ENCODE assay signal across 20 cellular contexts in genomic region chr1:152580433-152580832, GRCh38. TPM values are rescaled to one million over a fixed set of nuclear protein-coding genes. Genes with fewer than 3 reads are reported as not detected.
A peak's percentile ranks its signal among the peaks of the same experiment; 100 is the strongest.
DNase-seq lines count a peak whose midpoint lies in the region; ATAC-seq and TF ChIP-seq lines count a peak whose summit lies in the region.
"Had no signal": no experiment of that assay in that cellular context is flagged by ENCODE, and none has a peak within 500 bp of the region (broad histone marks: within the 10 kb centered on the region; RNA-seq: fewer than 3 reads in every experiment).

Gene LCE3D (minus strand): TSS chr1:152580516. CDS start chr1:152579936, 580 bp downstream.

- H3K79me2 ChIP-seq in GM23248 (ENCODE audit: insufficient read depth), result no peaks in the 10 kb centered on the region

- H3K4me2 ChIP-seq in GM23248 (ENCODE audit: unreplicated experiment), result no peak within 1 kb of the TSS
- H3K4me2 ChIP-seq: BLaER1 treated with 17β-estradiol and CSF1 and Interleukin-3, amounts not matched to agents 10 nM and 100 nM had no signal

- H3K27me3 ChIP-seq in GM23248 (replicated peaks; ENCODE audit: insufficient read depth) (0 out of 2 replicates have a peak, but pooled peaks cover 4% of the 10 kb centered on the region), upper lobe of right lung (no peaks in the 10 kb centered on the region)
- H3K27me3 ChIP-seq: BLaER1 treated with 17β-estradiol and CSF1 and Interleukin-3, amounts not matched to agents 10 nM and 100 nM; MG63 had no signal

- TF ChIP-seq CTCF in RWPE1 (conservative IDR thresholded peaks at IDR 0.05; ENCODE audit: low read depth) (no peak), upper lobe of right lung (IDR thresholded peaks at IDR 0.05) (no peak)

- H3K27ac ChIP-seq in GM23248 (no peak within 1 kb of the TSS), RWPE1 (peak within 1 kb of the TSS; percentile 45; the same call in 1 of the 2 replicates), upper lobe of right lung (no peak within 1 kb of the TSS)
- H3K27ac ChIP-seq: BLaER1 treated with 17β-estradiol and CSF1 and Interleukin-3, amounts not matched to agents 10 nM and 100 nM; HL-60 had no signal

- ATAC-seq in esophagus mucosa, result peak; percentile 88
- peak; percentile 19 for ATAC-seq in upper lobe of right lung
- ATAC-seq in GM19328 (IDR thresholded peaks at IDR 0.05; ENCODE audit: unreplicated experiment), result no peak
- ATAC-seq: CD8-positive, alpha-beta T cell had no signal

- intact Hi-C loops in upper lobe of right lung (cut with DNase I), result no loop called here

- H3K9ac ChIP-seq in GM23248, result no peak within 1 kb of the TSS
- H3K9ac ChIP-seq: BLaER1 treated with 17β-estradiol and CSF1 and Interleukin-3, amounts not matched to agents 10 nM and 100 nM had no signal

- H3K9me2 ChIP-seq in GM23248 (ENCODE audit: insufficient read depth), result no peaks in the 10 kb centered on the region

- 22 to 24% methylated on average over 4 of the region's 4 CpGs for WGBS in GM23248 (ENCODE audit: low coverage in 1 of 2, low lambda C conversion rate in 2 of 2, missing lambda C conversion rate in 2 of 2), 2 experiments

- peaks cover 9% of the 10 kb centered on the region for H3K4me1 ChIP-seq in GM23248 (ENCODE audit: insufficient read depth)
- H3K4me1 ChIP-seq in upper lobe of right lung, result no peaks in the 10 kb centered on the region
- H3K4me1 ChIP-seq: BLaER1 treated with 17β-estradiol and CSF1 and Interleukin-3, amounts not matched to agents 10 nM and 100 nM; HAP-1 had no signal

- no peaks in the 10 kb centered on the region for H3K9me3 ChIP-seq in GM23248 (ENCODE audit: low read depth)
- H3K9me3 ChIP-seq in upper lobe of right lung, result no peaks in the 10 kb centered on the region
- H3K9me3 ChIP-seq: BLaER1 treated with 17β-estradiol and CSF1 and Interleukin-3, amounts not matched to agents 10 nM and 100 nM; HAP-1; MG63 had no signal

- no peaks in the 10 kb centered on the region for H4K20me1 ChIP-seq in GM23248 (ENCODE audit: insufficient read depth)
- H4K20me1 ChIP-seq: BLaER1 treated with 17β-estradiol and CSF1 and Interleukin-3, amounts not matched to agents 10 nM and 100 nM had no signal

- POLR2A ChIA-PET in RWPE1 (lab: Yijun Ruan, JAX; ENCODE audit: low non-redundant PET), result no interaction called here

- H2AFZ ChIP-seq in GM23248, result no peak within 1 kb of the TSS

- DNase-seq in GM23248 (peak; percentile 27), RWPE1 (ENCODE audit: low spot score) (no peak), upper lobe of right lung (no peak), AG08396 (ENCODE audit: low spot score) (no peak), NCI-H2196 (lab: John Stamatoyannopoulos, UW; ENCODE audit: unreplicated experiment) (no peak)
- DNase-seq: CD8-positive, alpha-beta T cell; DMS79; MG63; NCI-H1048; NCI-H1436; NCI-H2029 treated with DMSO at 0.1 percent for 48 hours; NCI-H2171; NCI-H446; SHP77 treated with DMSO at 0.1 percent for 48 hours had no signal

- H3F3A ChIP-seq in GM23248 (ENCODE audit: insufficient read depth), result no peaks in the 10 kb centered on the region

- H3K4me3 ChIP-seq in GM23248 (no peak within 1 kb of the TSS), upper lobe of right lung (no peak within 1 kb of the TSS)
- H3K4me3 ChIP-seq: BLaER1 treated with 17β-estradiol and CSF1 and Interleukin-3, amounts not matched to agents 10 nM and 100 nM; HAP-1; MG63 had no signal

- CTCF ChIA-PET in RWPE1 (lab: Yijun Ruan, JAX), result no interaction called here

- H3K36me3 ChIP-seq in GM23248 (ENCODE audit: low read depth) (no peaks in the 10 kb centered on the region), upper lobe of right lung (no peaks in the 10 kb centered on the region)
- H3K36me3 ChIP-seq: BLaER1 treated with 17β-estradiol and CSF1 and Interleukin-3, amounts not matched to agents 10 nM and 100 nM; HAP-1; MG63 had no signal

- in situ Hi-C loops in GM23248 (cut with MboI), result no loop called here

RNA-seq across cellular contexts. Expression of gene LCE3D, which starts in this region (rescaled TPM):
- total RNA-seq in GM23248 (2014; rRNA removed; shearing (Covaris generic)), result 0.51 TPM in 1 of 2 replicates, not detected in the other
- 0.33 and 1.0 TPM in 2 replicates for polyA plus RNA-seq in GM23248 (2016; fragmentation: Nextera tagmentation; extraction: Ambion mirVana)
- total RNA-seq in esophagus mucosa, result 7.7 TPM
- not detected for total RNA-seq in upper lobe of right lung
- total RNA-seq: CD8-positive, alpha-beta T cell; HT1080 had no signal

Comparison
In these comparisons a context has a peak if more than half of its experiments do, and no peak if none do; other contexts are left out.
1. Peak in ATAC-seq in upper lobe of right lung; RNA of the gene not detected or under 1 TPM.